In genomic region chr16:28210979-28211505, GRCh38 we compare ENCODE assay signal across 8 cellular contexts. TPM values are rescaled to one million over a fixed set of nuclear protein-coding genes. Genes with fewer than 3 reads are reported as not detected.
DNase-seq lines count a peak whose midpoint lies in the region; ATAC-seq and TF ChIP-seq lines count a peak whose summit lies in the region.

No MANE protein-coding gene starts in this region.

- peaks cover 2% of the 10 kb centered on the region for H3K9me3 Mint-ChIP-seq in neural progenitor cell

- in situ Hi-C loops in GM13977 (cut with MboI; ENCODE audit: low pct_unique_long_range_greater_than_20kb, low sequenced_read_pairs, unreplicated experiment), result no loop called here

- H3K4me1 ChIP-seq in neural progenitor cell, result peaks cover 10% of the 10 kb centered on the region
- H3K4me1 ChIP-seq in suprapubic skin, result peaks cover 25% of the 10 kb centered on the region

- H3K36me3 ChIP-seq in neural progenitor cell, result no peaks in the 10 kb centered on the region
- H3K36me3 ChIP-seq in suprapubic skin, result peaks cover 12% of the 10 kb centered on the region

- H3K4me3 ChIP-seq in foreskin fibroblast (ENCODE audit: low read depth in 1 of 2, low read length in 2 of 2) (peak overlapping the region; percentile 65 to 92), neural progenitor cell (peak overlapping the region; percentile 72), suprapubic skin (peak overlapping the region; percentile 95)

- H3K27me3 ChIP-seq in neural progenitor cell, result no peaks in the 10 kb centered on the region
- no peaks in the 10 kb centered on the region for H3K27me3 ChIP-seq in suprapubic skin

- H3K9me3 ChIP-seq in neural progenitor cell (ENCODE audit: low read depth), result no peaks in the 10 kb centered on the region
- H3K9me3 ChIP-seq in suprapubic skin, result no peaks in the 10 kb centered on the region

- TF ChIP-seq POLR2A in suprapubic skin (IDR thresholded peaks at IDR 0.05), result no peak

- peaks cover 8% of the 10 kb centered on the region for H3K36me3 Mint-ChIP-seq in neural progenitor cell

- H3K27ac ChIP-seq in neural progenitor cell (no peak overlapping the region), suprapubic skin (peak overlapping the region; percentile 89)

- peaks cover 55% of the 10 kb centered on the region for H3K79me2 ChIP-seq in neural progenitor cell (ENCODE audit: low read depth)

- no peak overlapping the region for H2AFZ ChIP-seq in neural progenitor cell (replicated peaks)

- ATAC-seq in HG03521 (IDR thresholded peaks at IDR 0.05; ENCODE audit: unreplicated experiment), result peak; percentile 20

- no peak for TF ChIP-seq EP300 in suprapubic skin (IDR thresholded peaks at IDR 0.05)

- H3K4me2 ChIP-seq in neural progenitor cell, result peak overlapping the region; percentile 93

- DNase-seq in 8988T, result peak; percentile 48
- DNase-seq in GM13977 (ENCODE audit: low spot score), result peak; percentile 64
- peak; percentile 90 for DNase-seq in RKO (ENCODE audit: low spot score)
- peak; percentile 28 to 46 (median 31) for DNase-seq in activated naive CD4-positive, alpha-beta T cell (lab: John Stamatoyannopoulos, UW)
- DNase-seq in foreskin fibroblast, result peak; percentile 85 to 95
- DNase-seq in neural progenitor cell (ENCODE audit: low spot score), result peak; percentile 64
- peak; percentile 79 to 83 for DNase-seq in suprapubic skin (ENCODE audit: low spot score in 2 of 2)

- peak overlapping the region; percentile 48 for H3K9ac ChIP-seq in neural progenitor cell

- H3K4me3 Mint-ChIP-seq in neural progenitor cell, result peak overlapping the region; percentile 85

- no peak for TF ChIP-seq CTCF in GM13977 (IDR thresholded peaks at IDR 0.05; ENCODE audit: extremely low read depth, insufficient read depth, missing control alignments)
- no peak for TF ChIP-seq CTCF in foreskin fibroblast (IDR thresholded peaks at IDR 0.05; ENCODE audit: low read depth, low read length)
- TF ChIP-seq CTCF in neural progenitor cell (IDR thresholded peaks at IDR 0.05), result no peak
- TF ChIP-seq CTCF in suprapubic skin (IDR thresholded peaks at IDR 0.05), result no peak

- H4K20me1 ChIP-seq in neural progenitor cell (ENCODE audit: low read depth), result peaks cover 46% of the 10 kb centered on the region

- peaks cover 17% of the 10 kb centered on the region for H3K4me1 Mint-ChIP-seq in neural progenitor cell

- WGBS in suprapubic skin, result 4% methylated on average over 5 of the region's 26 CpGs

- H3K27me3 Mint-ChIP-seq in neural progenitor cell (ENCODE audit: insufficient read depth, low read depth), result peaks cover 4% of the 10 kb centered on the region

- H3K27ac Mint-ChIP-seq in neural progenitor cell, result no peak overlapping the region

- H3F3A ChIP-seq in neural progenitor cell (ENCODE audit: low read depth), result no peaks in the 10 kb centered on the region

RNA-seq across cellular contexts. Expression of gene XPO6, which starts 0.7 kb away (rescaled TPM):
- total RNA-seq in neural progenitor cell (ENCODE audit: low replicate concordance) (71.6 and 75.5 TPM in 2 replicates), suprapubic skin (100 to 1,000 TPM in 1 of 4 donors, 10 to 100 TPM in 3; 78.6 to 161 (median 88.1) TPM)

Comparison
In these comparisons a context has a peak if more than half of its experiments do, and no peak if none do; other contexts are left out.
1. DNase-seq: peak in every context shown above with its lines; median percentile 90 in RKO; 90 in foreskin fibroblast; 81 in suprapubic skin; 64 in GM13977; 64 in neural progenitor cell; 48 in 8988T; 31 in activated naive CD4-positive, alpha-beta T cell.